15 cellular contexts compared by ENCODE assay signal in the genomic region with DNA sequence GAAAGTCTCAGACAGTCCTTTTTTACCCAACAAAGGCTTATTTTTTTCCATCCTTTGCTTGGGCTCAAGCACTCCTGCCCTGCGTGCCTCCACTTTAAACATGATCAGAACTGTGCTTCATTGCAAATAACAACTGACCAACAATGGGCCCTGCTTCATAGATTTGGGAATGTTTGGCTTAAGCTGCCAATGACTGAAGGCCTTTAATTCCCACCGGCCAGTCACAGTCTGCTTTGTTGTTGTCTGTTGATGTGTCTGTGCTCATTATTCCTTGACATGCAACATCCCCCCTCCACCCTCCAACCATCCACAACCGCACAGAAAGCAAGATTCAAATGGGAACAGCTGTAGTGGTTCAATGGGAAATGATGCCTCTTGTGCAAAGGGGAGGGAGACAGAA. TPM values are rescaled to one million over a fixed set of nuclear protein-coding genes. Genes with fewer than 3 reads are reported as not detected.
DNase-seq lines count a peak whose midpoint lies in the region; ATAC-seq and TF ChIP-seq lines count a peak whose summit lies in the region.
"Had no signal": no experiment of that assay in that cellular context is flagged by ENCODE, and none has a peak within 500 bp of the region (broad histone marks: within the 10 kb centered on the region; RNA-seq: fewer than 3 reads in every experiment).

No MANE protein-coding gene starts in this region.

- H3K4me3 ChIP-seq in esophagus muscularis mucosa: no peak overlapping the region
- H3K4me3 ChIP-seq: GM12878, HAP-1 had no signal

- no peaks in the 10 kb centered on the region for H3K27me3 ChIP-seq in esophagus muscularis mucosa

- no peak overlapping the region for H3K27ac Mint-ChIP-seq in activated CD4-positive, alpha-beta T cell treated with anti-CD3 and anti-CD28 coated beads, Interleukin-2, amount 10 ng/mL, durations not matched to agents 24 days and 14 days
- H3K27ac Mint-ChIP-seq: CD14-positive monocyte; CD8-positive, alpha-beta T cell had no signal

- ATAC-seq in sciatic nerve (no peak), GM19351 (IDR thresholded peaks at IDR 0.05; ENCODE audit: unreplicated experiment) (no peak)
- ATAC-seq: CD8-positive, alpha-beta T cell; GM12878 had no signal

- no peaks in the 10 kb centered on the region for H3K36me3 Mint-ChIP-seq in activated CD4-positive, alpha-beta T cell treated with anti-CD3 and anti-CD28 coated beads, Interleukin-2, amount 10 ng/mL, durations not matched to agents 24 days and 14 days (ENCODE audit: low read depth)

- no peaks in the 10 kb centered on the region for H3K4me1 Mint-ChIP-seq in activated CD4-positive, alpha-beta T cell treated with anti-CD3 and anti-CD28 coated beads, Interleukin-2, amount 10 ng/mL, durations not matched to agents 24 days and 14 days
- H3K4me1 Mint-ChIP-seq: CD14-positive monocyte had no signal

- TF ChIP-seq POLR2A in esophagus muscularis mucosa (IDR thresholded peaks at IDR 0.05; ENCODE audit: low read depth): no peak

- TF ChIP-seq EP300 in esophagus muscularis mucosa (IDR thresholded peaks at IDR 0.05): no peak

- H3K9me3 ChIP-seq in esophagus muscularis mucosa: no peaks in the 10 kb centered on the region
- H3K9me3 ChIP-seq: HAP-1 had no signal

- H3K4me3 Mint-ChIP-seq in activated CD4-positive, alpha-beta T cell treated with anti-CD3 and anti-CD28 coated beads, Interleukin-2, amount 10 ng/mL, durations not matched to agents 24 days and 14 days: no peak overlapping the region
- H3K4me3 Mint-ChIP-seq: CD14-positive monocyte; CD8-positive, alpha-beta T cell had no signal

- H3K27ac ChIP-seq in caudate nucleus (ENCODE audit: low read depth, low read length): peak overlapping the region; percentile 13
- no peak overlapping the region for H3K27ac ChIP-seq in esophagus muscularis mucosa (replicated peaks in 1 of 4)
- H3K27ac ChIP-seq: 22Rv1 had no signal

- H3K4me1 ChIP-seq in esophagus muscularis mucosa: peaks cover 0 to 11% (median 5%) of the 10 kb centered on the region in 4 donors
- H3K4me1 ChIP-seq: HAP-1 had no signal

- no peak for TF ChIP-seq CTCF in esophagus muscularis mucosa (IDR thresholded peaks at IDR 0.05)

- peaks cover 13% of the 10 kb centered on the region for H3K27me3 Mint-ChIP-seq in activated CD4-positive, alpha-beta T cell treated with anti-CD3 and anti-CD28 coated beads, Interleukin-2, amount 10 ng/mL, durations not matched to agents 24 days and 14 days

- intact Hi-C loops in activated CD4-positive, alpha-beta T cell treated with anti-CD3 and anti-CD28 coated beads, Interleukin-2, amount 10 ng/mL, durations not matched to agents 24 days and 14 days (cut with micrococcal nuclease): no loop called here
- intact Hi-C loops in esophagus muscularis mucosa (cut with DNase I) (no loop called here), sciatic nerve (cut with DNase I) (no loop called here)

- WGBS in esophagus muscularis mucosa: 80% methylated on average over 3 of the region's 3 CpGs

- DNase-seq in activated CD4-positive, alpha-beta T cell treated with anti-CD3 and anti-CD28 coated beads, Interleukin-2, amount 10 ng/mL, durations not matched to agents 24 days and 14 days: peak; percentile 28
- no peak for DNase-seq in activated CD4-positive, alpha-beta T cell treated with anti-CD3 and anti-CD28 coated beads, Interleukin-2, amount 50 U/mL, for 4 hours
- DNase-seq in caudate nucleus (lab: John Stamatoyannopoulos, UW) (no peak), esophagus muscularis mucosa (ENCODE audit: extremely low spot score) (peak; percentile 62), retina (peak; percentile 83), sciatic nerve (ENCODE audit: low spot score) (no peak), NCI-H1417 (lab: John Stamatoyannopoulos, UW) (no peak)
- DNase-seq: CD8-positive, alpha-beta T cell; COR-L47; GOT3 had no signal

- H3K9me3 Mint-ChIP-seq in activated CD4-positive, alpha-beta T cell treated with anti-CD3 and anti-CD28 coated beads, Interleukin-2, amount 10 ng/mL, durations not matched to agents 24 days and 14 days: no peaks in the 10 kb centered on the region
- H3K9me3 Mint-ChIP-seq: CD8-positive, alpha-beta T cell had no signal

- peaks cover 0 to 5% (median 0%) of the 10 kb centered on the region in 4 donors for H3K36me3 ChIP-seq in esophagus muscularis mucosa
- H3K36me3 ChIP-seq: HAP-1 had no signal

RNA-seq across cellular contexts. Expression of a gene that starts 23.1 kb away (rescaled TPM):
- not detected in 2 replicates for total RNA-seq in activated CD4-positive, alpha-beta T cell treated with anti-CD3 and anti-CD28 coated beads, Interleukin-2, amount 10 ng/mL, durations not matched to agents 24 days and 14 days
- total RNA-seq in esophagus muscularis mucosa (under 1 TPM in 1 of 4 donors, not detected in 3; 0.06 TPM), sciatic nerve (not detected)
- total RNA-seq: CD8-positive, alpha-beta T cell had no signal

Comparison
In these comparisons a context has a peak if more than half of its experiments do, and no peak if none do; other contexts are left out.
1. DNase-seq: peak in activated CD4-positive, alpha-beta T cell treated with anti-CD3 and anti-CD28 coated beads, Interleukin-2, amount 10 ng/mL, durations not matched to agents 24 days and 14 days (single experiment), esophagus muscularis mucosa (single experiment) and retina (single experiment); none in activated CD4-positive, alpha-beta T cell treated with anti-CD3 and anti-CD28 coated beads, Interleukin-2, amount 50 U/mL, for 4 hours (0 of 2), caudate nucleus (0 of 61), sciatic nerve (single experiment) and NCI-H1417 (0 of 3).